In genomic region chr5:158174918-158175663, GRCh38 we compare ENCODE assay signal across 8 cellular contexts.
DNase-seq lines count a peak whose midpoint lies in the region; ATAC-seq, FAIRE-seq and TF ChIP-seq lines count a peak whose summit lies in the region.

No MANE protein-coding gene starts in this region.

- peak; percentile 78 for TF ChIP-seq CTCF in WERI-Rb-1 (IDR thresholded peaks at IDR 0.05; ENCODE audit: low read depth, low read length)

- H3K27ac ChIP-seq in BLaER1: peak overlapping the region; percentile 98
- H3K27ac ChIP-seq in WERI-Rb-1: no peak overlapping the region
- no peak overlapping the region for H3K27ac ChIP-seq in caudate nucleus (ENCODE audit: low read depth, low read length)

- H3K36me3 ChIP-seq in BLaER1 (peaks cover 52% of the 10 kb centered on the region), WERI-Rb-1 (no peaks in the 10 kb centered on the region)

- H3K9me3 ChIP-seq in BLaER1 (peaks cover 49% of the 10 kb centered on the region), WERI-Rb-1 (ENCODE audit: severe bottlenecking) (no peaks in the 10 kb centered on the region)

- H3K9ac ChIP-seq in BLaER1: peak overlapping the region; percentile 97

- H3K27me3 ChIP-seq in BLaER1 (no peaks in the 10 kb centered on the region), WERI-Rb-1 (ENCODE audit: insufficient read depth, low read depth, severe bottlenecking) (no peaks in the 10 kb centered on the region)

- DNase-seq in GM19239 (ENCODE audit: insufficient read length, low spot score) (peak; percentile 43), NCI-H146 (lab: John Stamatoyannopoulos, UW) (peak; percentile 57), WERI-Rb-1 (peak; percentile 79), caudate nucleus (lab: John Stamatoyannopoulos, UW) (peak in 48 of 61 donors; percentile 3 to 71 (median 34)), kidney glomerular epithelial cell (lab: John Stamatoyannopoulos, UW) (peak; percentile 43)
- peak; percentile 38 to 58 for DNase-seq in stimulated activated CD4-positive, alpha-beta T cell treated with anti-CD3 and anti-CD28 coated beads, Interleukin-2, amount 100 ng/mL, for 48 hours

- peak overlapping the region; percentile 95 for H3K4me2 ChIP-seq in BLaER1

- peak overlapping the region; percentile 73 for H3K4me3 ChIP-seq in BLaER1
- H3K4me3 ChIP-seq in WERI-Rb-1 (ENCODE audit: low read depth, low read length): no peak overlapping the region

- H3K4me1 ChIP-seq in BLaER1: peaks cover 57% of the 10 kb centered on the region

- FAIRE-seq in GM19239 (lab: Jason Lieb, UNC): peak; percentile 82

- ATAC-seq in GM18519 (IDR thresholded peaks at IDR 0.05; ENCODE audit: low FRiP score, unreplicated experiment): no peak

- no peaks in the 10 kb centered on the region for H4K20me1 ChIP-seq in BLaER1
